Comparison of ENCODE assay signal across 8 cellular contexts in genomic region chr13:78602561-78603239, GRCh38. TPM values are rescaled to one million over a fixed set of nuclear protein-coding genes. Genes with fewer than 3 reads are reported as not detected.
A peak's percentile ranks its signal among the peaks of the same experiment; 100 is the strongest.
DNase-seq lines count a peak whose midpoint lies in the region; ATAC-seq and TF ChIP-seq lines count a peak whose summit lies in the region.

No MANE protein-coding gene starts in this region.

- H3K9me3 ChIP-seq in Karpas-422 (ENCODE audit: low read length) = no peaks in the 10 kb centered on the region

- intact Hi-C loops in CD14-positive monocyte (cut with micrococcal nuclease) (no loop called here), left colon (cut with DNase I, micrococcal nuclease) (no loop called here)

- H4K20me1 ChIP-seq in Karpas-422 (ENCODE audit: insufficient read depth, low read depth, low read length) = no peaks in the 10 kb centered on the region

- peak overlapping the region in 1 of 7 donors; percentile 45 for H3K27ac Mint-ChIP-seq in CD14-positive monocyte

- WGBS in urinary bladder = 2% methylated on average over 51 of the region's 51 CpGs

- H3K4me3 Mint-ChIP-seq in CD14-positive monocyte = peak overlapping the region; percentile 74 to 91

- ATAC-seq in GM18907 (IDR thresholded peaks at IDR 0.05; ENCODE audit: unreplicated experiment) = peak; percentile 29
- ATAC-seq in HG03196 (IDR thresholded peaks at IDR 0.05; ENCODE audit: unreplicated experiment) = peak; percentile 13
- peak; percentile 26 for ATAC-seq in left colon

- 0 out of 2 replicates have a peak overlapping the region, but pooled peaks have one; percentile 29 for H3K4me3 ChIP-seq in WI38 (ENCODE audit: low read depth, low read length)
- peak overlapping the region; percentile 26 for H3K4me3 ChIP-seq in urinary bladder (ENCODE audit: low read depth, low read length)
- H3K4me3 ChIP-seq in Karpas-422 (ENCODE audit: low read length) = no peak overlapping the region

- H3K79me2 ChIP-seq in Karpas-422 (ENCODE audit: low read length) = no peaks in the 10 kb centered on the region

- H3K9me3 Mint-ChIP-seq in CD14-positive monocyte = peaks cover 0 to 31% (median 26%) of the 10 kb centered on the region in 7 donors

- no peaks in the 10 kb centered on the region for H3K27me3 ChIP-seq in Karpas-422 (ENCODE audit: low read length)

- peaks cover 89 to 94% (median 91%) of the 10 kb centered on the region in 3 donors for H3K27me3 Mint-ChIP-seq in CD14-positive monocyte (ENCODE audit: low read depth in 3 of 3)

- H3K36me3 Mint-ChIP-seq in CD14-positive monocyte = peaks cover 7 to 9% of the 10 kb centered on the region in 2 donors

- H3K36me3 ChIP-seq in urinary bladder (ENCODE audit: insufficient read depth) = no peaks in the 10 kb centered on the region
- no peaks in the 10 kb centered on the region for H3K36me3 ChIP-seq in Karpas-422 (ENCODE audit: insufficient read depth, low read length)

- H3K27ac ChIP-seq in urinary bladder (ENCODE audit: low read depth) (no peak overlapping the region), Karpas-422 (ENCODE audit: low read length) (no peak overlapping the region)

- H2AFZ ChIP-seq in Karpas-422 (ENCODE audit: low read length) = no peak overlapping the region

- H3K9ac ChIP-seq in Karpas-422 (ENCODE audit: low read length) = no peak overlapping the region

- H3K4me1 Mint-ChIP-seq in CD14-positive monocyte = peaks cover 48% of the 10 kb centered on the region

- H3K4me2 ChIP-seq in Karpas-422 (ENCODE audit: low read depth, low read length, poor library complexity, severe bottlenecking) = no peak overlapping the region

- no peak for TF ChIP-seq CTCF in CD14-positive monocyte (IDR thresholded peaks at IDR 0.05)
- TF ChIP-seq CTCF in WI38 (IDR thresholded peaks at IDR 0.05; ENCODE audit: low read depth, low read length) = no peak

- H3K9me2 ChIP-seq in Karpas-422 (replicated peaks; ENCODE audit: insufficient read depth, low read length) = no peaks in the 10 kb centered on the region

- no peaks in the 10 kb centered on the region for H3K4me1 ChIP-seq in urinary bladder (ENCODE audit: insufficient read depth)
- H3K4me1 ChIP-seq in Karpas-422 (ENCODE audit: low read length) = peaks cover 6% of the 10 kb centered on the region

- DNase-seq in CD14-positive monocyte (ENCODE audit: low spot score) = no peak
- no peak for DNase-seq in left colon
- no peak for DNase-seq in Karpas-422
- DNase-seq in inferior parietal cortex (ENCODE audit: extremely low spot score) = no peak

RNA-seq across cellular contexts. Expression of gene POU4F1, which starts 0.7 kb away (rescaled TPM):
- not detected for polyA plus RNA-seq in CD14-positive monocyte
- under 1 TPM in 1 of 2 donors, not detected in 1; 0.06 TPM for total RNA-seq in left colon
- total RNA-seq in urinary bladder = 0.11 TPM
- polyA plus RNA-seq in urinary bladder = not detected
- total RNA-seq in Karpas-422 (2014; rRNA removed; shearing (Covaris generic); ENCODE audit: low replicate concordance) = not detected in 2 replicates

RNA-seq across cellular contexts. Expression of gene OBI1, which starts 56.3 kb away (rescaled TPM):
- polyA plus RNA-seq in CD14-positive monocyte (1 to 10 TPM; 3.5 to 5.2 TPM), urinary bladder (9.2 TPM)
- total RNA-seq in left colon (1 to 10 TPM; 4.9 to 5.7 TPM), urinary bladder (29.9 TPM)
- 15.5 and 27.7 TPM in 2 replicates for total RNA-seq in Karpas-422 (2014; rRNA removed; shearing (Covaris generic); ENCODE audit: low replicate concordance)
